Comparison of ENCODE assay signal across 1 cellular context in the genomic region with DNA sequence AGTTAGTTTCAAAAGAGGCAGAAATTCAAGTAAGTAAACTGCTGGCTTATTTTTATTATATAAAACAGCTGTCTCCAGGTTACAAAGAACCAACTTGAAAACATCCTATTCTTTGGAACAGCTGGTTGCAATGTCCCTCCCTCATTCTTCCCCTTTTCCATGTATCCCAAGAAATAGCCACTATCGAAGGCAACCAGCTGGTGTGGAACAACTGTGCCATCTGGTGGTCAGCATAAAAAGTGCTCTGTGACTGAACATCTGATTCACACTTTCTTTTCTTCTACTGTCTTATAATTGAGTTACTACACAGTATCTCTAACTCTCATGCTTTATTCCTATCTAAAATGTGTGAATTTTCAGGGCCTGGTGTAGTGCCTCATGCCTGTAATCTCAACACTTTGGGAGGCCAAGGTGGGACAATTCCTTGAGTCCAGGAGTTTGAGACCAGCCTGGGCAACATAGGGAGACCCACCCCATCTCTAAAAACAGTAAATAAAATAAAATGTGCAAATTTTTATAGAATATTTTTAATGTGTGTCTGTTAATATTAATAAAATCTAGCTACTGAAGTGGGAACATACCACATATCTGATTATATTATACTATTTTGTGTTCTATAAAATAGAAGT.
TF ChIP-seq lines count a peak whose summit lies in the region.

No MANE protein-coding gene starts in this region.

TF ChIP-seq in HEK293, 187 proteins besides CTCF, POLR2A, EP300 and RAD21 (continued from another document):
- TF ChIP-seq, protein P1, sequence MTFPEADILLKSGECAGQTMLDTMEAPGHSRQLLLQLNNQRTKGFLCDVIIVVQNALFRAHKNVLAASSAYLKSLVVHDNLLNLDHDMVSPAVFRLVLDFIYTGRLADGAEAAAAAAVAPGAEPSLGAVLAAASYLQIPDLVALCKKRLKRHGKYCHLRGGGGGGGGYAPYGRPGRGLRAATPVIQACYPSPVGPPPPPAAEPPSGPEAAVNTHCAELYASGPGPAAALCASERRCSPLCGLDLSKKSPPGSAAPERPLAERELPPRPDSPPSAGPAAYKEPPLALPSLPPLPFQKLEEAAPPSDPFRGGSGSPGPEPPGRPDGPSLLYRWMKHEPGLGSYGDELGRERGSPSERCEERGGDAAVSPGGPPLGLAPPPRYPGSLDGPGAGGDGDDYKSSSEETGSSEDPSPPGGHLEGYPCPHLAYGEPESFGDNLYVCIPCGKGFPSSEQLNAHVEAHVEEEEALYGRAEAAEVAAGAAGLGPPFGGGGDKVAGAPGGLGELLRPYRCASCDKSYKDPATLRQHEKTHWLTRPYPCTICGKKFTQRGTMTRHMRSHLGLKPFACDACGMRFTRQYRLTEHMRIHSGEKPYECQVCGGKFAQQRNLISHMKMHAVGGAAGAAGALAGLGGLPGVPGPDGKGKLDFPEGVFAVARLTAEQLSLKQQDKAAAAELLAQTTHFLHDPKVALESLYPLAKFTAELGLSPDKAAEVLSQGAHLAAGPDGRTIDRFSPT (tag by site-specific recombination; IDR thresholded peaks at IDR 0.05): no peak
- TF ChIP-seq ZNF549 (tag by site-specific recombination; IDR thresholded peaks at IDR 0.05) (no peak), ZNF175 (tag by site-specific recombination; IDR thresholded peaks at IDR 0.05) (no peak), YY1 (tag by site-specific recombination; IDR thresholded peaks at IDR 0.05) (no peak), ZNF341 (tag by site-specific recombination; IDR thresholded peaks at IDR 0.05; ENCODE audit: low read depth) (peak; percentile 68), ZNF366 (tag by site-specific recombination; conservative IDR thresholded peaks at IDR 0.05) (peak; percentile 58; the same call in 1 of the 2 replicates), ZNF223 (tag by site-specific recombination; IDR thresholded peaks at IDR 0.05) (no peak), ZNF24 (tag by site-specific recombination; IDR thresholded peaks at IDR 0.05) (no peak), ZNF664 (tag by site-specific recombination; IDR thresholded peaks at IDR 0.05) (peak; percentile 11; the same call in 1 of the 2 replicates), ZNF654 (tag by site-specific recombination; IDR thresholded peaks at IDR 0.05; ENCODE audit: low read depth) (peak; percentile 69), ZNF558 (tag by site-specific recombination; IDR thresholded peaks at IDR 0.05) (no peak), ZNF501 (tag by site-specific recombination; IDR thresholded peaks at IDR 0.05) (no peak)
- TF ChIP-seq, protein P2, sequence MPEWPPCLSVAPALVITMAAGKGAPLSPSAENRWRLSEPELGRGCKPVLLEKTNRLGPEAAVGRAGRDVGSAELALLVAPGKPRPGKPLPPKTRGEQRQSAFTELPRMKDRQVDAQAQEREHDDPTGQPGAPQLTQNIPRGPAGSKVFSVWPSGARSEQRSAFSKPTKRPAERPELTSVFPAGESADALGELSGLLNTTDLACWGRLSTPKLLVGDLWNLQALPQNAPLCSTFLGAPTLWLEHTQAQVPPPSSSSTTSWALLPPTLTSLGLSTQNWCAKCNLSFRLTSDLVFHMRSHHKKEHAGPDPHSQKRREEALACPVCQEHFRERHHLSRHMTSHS (tag by site-specific recombination; IDR thresholded peaks at IDR 0.05): no peak
- TF ChIP-seq, protein P3, sequence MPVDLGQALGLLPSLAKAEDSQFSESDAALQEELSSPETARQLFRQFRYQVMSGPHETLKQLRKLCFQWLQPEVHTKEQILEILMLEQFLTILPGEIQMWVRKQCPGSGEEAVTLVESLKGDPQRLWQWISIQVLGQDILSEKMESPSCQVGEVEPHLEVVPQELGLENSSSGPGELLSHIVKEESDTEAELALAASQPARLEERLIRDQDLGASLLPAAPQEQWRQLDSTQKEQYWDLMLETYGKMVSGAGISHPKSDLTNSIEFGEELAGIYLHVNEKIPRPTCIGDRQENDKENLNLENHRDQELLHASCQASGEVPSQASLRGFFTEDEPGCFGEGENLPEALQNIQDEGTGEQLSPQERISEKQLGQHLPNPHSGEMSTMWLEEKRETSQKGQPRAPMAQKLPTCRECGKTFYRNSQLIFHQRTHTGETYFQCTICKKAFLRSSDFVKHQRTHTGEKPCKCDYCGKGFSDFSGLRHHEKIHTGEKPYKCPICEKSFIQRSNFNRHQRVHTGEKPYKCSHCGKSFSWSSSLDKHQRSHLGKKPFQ (tag by site-specific recombination; IDR thresholded peaks at IDR 0.05): no peak
- TF ChIP-seq, protein P4, sequence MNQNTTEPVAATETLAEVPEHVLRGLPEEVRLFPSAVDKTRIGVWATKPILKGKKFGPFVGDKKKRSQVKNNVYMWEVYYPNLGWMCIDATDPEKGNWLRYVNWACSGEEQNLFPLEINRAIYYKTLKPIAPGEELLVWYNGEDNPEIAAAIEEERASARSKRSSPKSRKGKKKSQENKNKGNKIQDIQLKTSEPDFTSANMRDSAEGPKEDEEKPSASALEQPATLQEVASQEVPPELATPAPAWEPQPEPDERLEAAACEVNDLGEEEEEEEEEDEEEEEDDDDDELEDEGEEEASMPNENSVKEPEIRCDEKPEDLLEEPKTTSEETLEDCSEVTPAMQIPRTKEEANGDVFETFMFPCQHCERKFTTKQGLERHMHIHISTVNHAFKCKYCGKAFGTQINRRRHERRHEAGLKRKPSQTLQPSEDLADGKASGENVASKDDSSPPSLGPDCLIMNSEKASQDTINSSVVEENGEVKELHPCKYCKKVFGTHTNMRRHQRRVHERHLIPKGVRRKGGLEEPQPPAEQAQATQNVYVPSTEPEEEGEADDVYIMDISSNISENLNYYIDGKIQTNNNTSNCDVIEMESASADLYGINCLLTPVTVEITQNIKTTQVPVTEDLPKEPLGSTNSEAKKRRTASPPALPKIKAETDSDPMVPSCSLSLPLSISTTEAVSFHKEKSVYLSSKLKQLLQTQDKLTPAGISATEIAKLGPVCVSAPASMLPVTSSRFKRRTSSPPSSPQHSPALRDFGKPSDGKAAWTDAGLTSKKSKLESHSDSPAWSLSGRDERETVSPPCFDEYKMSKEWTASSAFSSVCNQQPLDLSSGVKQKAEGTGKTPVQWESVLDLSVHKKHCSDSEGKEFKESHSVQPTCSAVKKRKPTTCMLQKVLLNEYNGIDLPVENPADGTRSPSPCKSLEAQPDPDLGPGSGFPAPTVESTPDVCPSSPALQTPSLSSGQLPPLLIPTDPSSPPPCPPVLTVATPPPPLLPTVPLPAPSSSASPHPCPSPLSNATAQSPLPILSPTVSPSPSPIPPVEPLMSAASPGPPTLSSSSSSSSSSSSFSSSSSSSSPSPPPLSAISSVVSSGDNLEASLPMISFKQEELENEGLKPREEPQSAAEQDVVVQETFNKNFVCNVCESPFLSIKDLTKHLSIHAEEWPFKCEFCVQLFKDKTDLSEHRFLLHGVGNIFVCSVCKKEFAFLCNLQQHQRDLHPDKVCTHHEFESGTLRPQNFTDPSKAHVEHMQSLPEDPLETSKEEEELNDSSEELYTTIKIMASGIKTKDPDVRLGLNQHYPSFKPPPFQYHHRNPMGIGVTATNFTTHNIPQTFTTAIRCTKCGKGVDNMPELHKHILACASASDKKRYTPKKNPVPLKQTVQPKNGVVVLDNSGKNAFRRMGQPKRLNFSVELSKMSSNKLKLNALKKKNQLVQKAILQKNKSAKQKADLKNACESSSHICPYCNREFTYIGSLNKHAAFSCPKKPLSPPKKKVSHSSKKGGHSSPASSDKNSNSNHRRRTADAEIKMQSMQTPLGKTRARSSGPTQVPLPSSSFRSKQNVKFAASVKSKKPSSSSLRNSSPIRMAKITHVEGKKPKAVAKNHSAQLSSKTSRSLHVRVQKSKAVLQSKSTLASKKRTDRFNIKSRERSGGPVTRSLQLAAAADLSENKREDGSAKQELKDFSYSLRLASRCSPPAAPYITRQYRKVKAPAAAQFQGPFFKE (tag by site-specific recombination; IDR thresholded peaks at IDR 0.05; ENCODE audit: borderline replicate concordance): no peak
